29 cellular contexts compared by ENCODE assay signal in the genomic region with DNA sequence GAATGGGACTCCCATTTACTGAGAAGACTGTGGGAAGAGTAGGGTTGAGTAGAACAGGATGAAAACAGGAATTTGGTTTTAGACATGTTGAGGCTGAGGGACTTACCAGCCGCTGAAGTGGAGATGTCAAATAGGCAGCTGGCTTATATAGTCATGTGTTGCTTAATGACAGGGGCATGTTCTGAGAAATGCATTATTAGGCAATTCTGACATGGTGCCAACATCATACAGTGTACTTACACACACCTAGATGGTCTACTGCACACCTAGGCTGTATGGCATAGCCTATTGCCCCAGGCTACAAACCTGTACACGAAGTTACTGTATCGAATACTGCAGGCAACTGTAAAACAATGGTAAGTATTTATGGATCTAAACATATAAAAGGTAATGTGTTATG.
"Had no signal": no experiment of that assay in that cellular context is flagged by ENCODE, and none has a peak within 500 bp of the region (broad histone marks: within the 10 kb centered on the region; RNA-seq: fewer than 3 reads in every experiment).

No MANE protein-coding gene starts in this region.

- H3K4me2 ChIP-seq: smooth muscle cell had no signal

- H3K27me3 ChIP-seq: adrenal gland, brain microvascular endothelial cell, esophagus squamous epithelium, uterus had no signal

- H3K9me3 Mint-ChIP-seq: activated naive CD8-positive, alpha-beta T cell treated with anti-CD3 and anti-CD28 coated beads for 36 hours; dendritic cell treated with granulocyte-macrophage colony-stimulating factor and Interleukin-4, amounts not matched to agents 40 ng/mL and 50 ng/mL, for 4 days; endodermal cell; nephron; stimulated activated memory B cell treated with anti-CD40 and anti-IgM and Interleukin-4, amounts not matched to agents 10 μg/mL and 1 μg/mL and 100 μg/mL, for 72 hours; stimulated activated naive CD8-positive, alpha-beta T cell treated with anti-CD3 and anti-CD28 coated beads, Interleukin-15, amount 100 ng/mL, for 72 hours; type B pancreatic cell had no signal

- H3K27ac ChIP-seq: adrenal gland, brain microvascular endothelial cell, esophagus squamous epithelium, left ventricle myocardium inferior, uterus, VCaP had no signal

- FAIRE-seq: astrocyte, frontal cortex, islet of Langerhans, TTC549 had no signal

- H3K9me3 ChIP-seq: adrenal gland, esophagus squamous epithelium, left ventricle myocardium inferior, uterus had no signal

- H3K27ac Mint-ChIP-seq: activated naive CD8-positive, alpha-beta T cell treated with anti-CD3 and anti-CD28 coated beads for 36 hours; dendritic cell treated with granulocyte-macrophage colony-stimulating factor and Interleukin-4, amounts not matched to agents 40 ng/mL and 50 ng/mL, for 4 days; endodermal cell; nephron; stimulated activated memory B cell treated with anti-CD40 and anti-IgM and Interleukin-4, amounts not matched to agents 10 μg/mL and 1 μg/mL and 100 μg/mL, for 72 hours; stimulated activated naive CD8-positive, alpha-beta T cell treated with anti-CD3 and anti-CD28 coated beads, Interleukin-15, amount 100 ng/mL, for 72 hours; type B pancreatic cell had no signal

- H3K4me3 ChIP-seq: adrenal gland, esophagus squamous epithelium, left ventricle myocardium inferior, smooth muscle cell, uterus had no signal

- H3K36me3 ChIP-seq: uterus had no signal

- H3K4me1 ChIP-seq: adrenal gland, left ventricle myocardium inferior, uterus had no signal

- DNase-seq: activated CD4-positive, alpha-beta T cell treated with anti-CD3 and anti-CD28 coated beads for 4 hours; activated CD4-positive, alpha-beta T cell treated with anti-CD3 and anti-CD28 coated beads, Interleukin-2, amount 50 U/mL, for 4 hours; activated effector memory CD4-positive, alpha-beta T cell treated with Interleukin-2 at 50 U/mL for 16 hours; activated naive CD4-positive, alpha-beta T cell treated with Interleukin-2 at 50 U/mL for 16 hours; activated naive CD8-positive, alpha-beta T cell treated with anti-CD3 and anti-CD28 coated beads for 36 hours; activated T-cell treated with anti-CD3 and anti-CD28 coated beads for 4 hours; adrenal gland; brain microvascular endothelial cell; central memory CD4-positive, alpha-beta T cell; endodermal cell; esophagus squamous epithelium; left ventricle myocardium inferior; stimulated activated CD4-positive, alpha-beta T cell treated with anti-CD3 and anti-CD28 coated beads, Interleukin-1b, Interleukin-23, amount 100 ng/mL, for 48 hours; stimulated activated CD4-positive, alpha-beta T cell treated with anti-CD3 and anti-CD28 coated beads, Interleukin-4, amount 100 ng/mL, for 4 hours; stimulated activated CD8-positive, alpha-beta memory T cell treated with anti-CD3 and anti-CD28 coated beads, Interleukin-4, amount 100 ng/mL, for 48 hours; stimulated activated naive CD8-positive, alpha-beta T cell treated with anti-CD3 and anti-CD28 coated beads, Interleukin-15, amount 100 ng/mL, for 72 hours; substantia nigra; T-helper 1 cell; uterus had no signal

- ATAC-seq: stimulated activated memory B cell treated with anti-CD40 and anti-IgM and Interleukin-4, amounts not matched to agents 10 μg/mL and 1 μg/mL and 100 μg/mL, for 72 hours; stimulated activated naive CD8-positive, alpha-beta T cell treated with anti-CD3 and anti-CD28 coated beads, Interleukin-15, amount 100 ng/mL, for 72 hours had no signal
